Comparison of ENCODE assay signal across 18 cellular contexts in genomic region chr16:89341274-89341673, GRCh38.
DNase-seq lines count a peak whose midpoint lies in the region; ATAC-seq and TF ChIP-seq lines count a peak whose summit lies in the region.
"Had no signal": no experiment of that assay in that cellular context is flagged by ENCODE, and none has a peak within 500 bp of the region (broad histone marks: within the 10 kb centered on the region; RNA-seq: fewer than 3 reads in every experiment).

No MANE protein-coding gene starts in this region.

- H3K4me3 ChIP-seq in RWPE2 (ENCODE audit: severe bottlenecking) (no peak overlapping the region), endodermal cell (ENCODE audit: low read length) (no peak overlapping the region), smooth muscle cell (no peak overlapping the region)
- H3K4me3 ChIP-seq: lung, stomach, uterus had no signal

- peak overlapping the region; percentile 81 for H3K27ac Mint-ChIP-seq in activated T-cell treated with anti-CD3 and anti-CD28 coated beads, Interleukin-2, amount 50 U/mL, for 24 hours
- peak overlapping the region; percentile 28 for H3K27ac Mint-ChIP-seq in endodermal cell

- H3K27me3 ChIP-seq in RWPE2 (ENCODE audit: insufficient read depth, poor library complexity, severe bottlenecking) (no peaks in the 10 kb centered on the region), endodermal cell (ENCODE audit: control insufficient read depth, insufficient read depth, low read length, poor library complexity, severe bottlenecking) (no peaks in the 10 kb centered on the region), smooth muscle cell (ENCODE audit: low read depth) (no peaks in the 10 kb centered on the region)
- H3K27me3 ChIP-seq: foreskin keratinocyte, stomach, uterus had no signal

- peaks cover 24% of the 10 kb centered on the region for H3K36me3 ChIP-seq in RWPE2 (ENCODE audit: low read depth)
- peaks cover 11% of the 10 kb centered on the region for H3K36me3 ChIP-seq in endodermal cell (ENCODE audit: control insufficient read depth, insufficient read depth, low read length)
- no peaks in the 10 kb centered on the region for H3K36me3 ChIP-seq in smooth muscle cell (ENCODE audit: low read depth)
- H3K36me3 ChIP-seq: stomach, uterus had no signal

- H3K27ac ChIP-seq in RWPE2 (ENCODE audit: poor library complexity, severe bottlenecking) (peak overlapping the region; percentile 3), endodermal cell (ENCODE audit: low read depth, low read length) (no peak overlapping the region), smooth muscle cell (ENCODE audit: low read depth) (peak overlapping the region; percentile 5)
- H3K27ac ChIP-seq: foreskin keratinocyte, stomach, uterus had no signal

- H3K79me2 ChIP-seq in smooth muscle cell (ENCODE audit: low read depth): peaks cover 100% of the 10 kb centered on the region

- H3K9me3 ChIP-seq in RWPE2 (ENCODE audit: severe bottlenecking): no peaks in the 10 kb centered on the region
- no peaks in the 10 kb centered on the region for H3K9me3 ChIP-seq in endodermal cell (ENCODE audit: control insufficient read depth, low read length)
- no peaks in the 10 kb centered on the region for H3K9me3 ChIP-seq in smooth muscle cell (replicated peaks; ENCODE audit: low read depth)
- H3K9me3 ChIP-seq: stomach, uterus had no signal

- H3K9ac ChIP-seq in endodermal cell (ENCODE audit: extremely low read depth, low read length, poor library complexity, severe bottlenecking): no peak overlapping the region
- H3K9ac ChIP-seq in smooth muscle cell (ENCODE audit: low read depth): no peak overlapping the region

- no peak overlapping the region for H3K4me3 Mint-ChIP-seq in activated T-cell treated with anti-CD3 and anti-CD28 coated beads, Interleukin-2, amount 50 U/mL, for 24 hours
- H3K4me3 Mint-ChIP-seq in endodermal cell: no peak overlapping the region

- no peak for TF ChIP-seq CTCF in RWPE2 (IDR thresholded peaks at IDR 0.05; ENCODE audit: poor library complexity, severe bottlenecking)
- TF ChIP-seq CTCF in endodermal cell (conservative IDR thresholded peaks at IDR 0.05): no peak
- TF ChIP-seq CTCF in smooth muscle cell (IDR thresholded peaks at IDR 0.05; ENCODE audit: borderline replicate concordance, insufficient read depth, poor library complexity, severe bottlenecking): no peak

- H4K20me1 ChIP-seq in smooth muscle cell (ENCODE audit: low read depth): peaks cover 100% of the 10 kb centered on the region

- no peaks in the 10 kb centered on the region for H3K27me3 Mint-ChIP-seq in activated T-cell treated with anti-CD3 and anti-CD28 coated beads, Interleukin-2, amount 50 U/mL, for 24 hours
- H3K27me3 Mint-ChIP-seq in endodermal cell (ENCODE audit: insufficient read depth): no peaks in the 10 kb centered on the region
- H3K27me3 Mint-ChIP-seq: naive B cell had no signal

- WGBS in endodermal cell (ENCODE audit: insufficient coverage in 1 of 2, insufficient read length in 1 of 2), 2 experiments: 85 to 97% methylated on average over 3 to 7 of the region's 7 CpGs
- WGBS in smooth muscle cell (ENCODE audit: low lambda C conversion rate): 76% methylated on average over 7 of the region's 7 CpGs

- no peak for DNase-seq in activated T-cell treated with anti-CD3 and anti-CD28 coated beads, Interleukin-2, amount 50 U/mL, for 24 hours
- DNase-seq in activated T-cell treated with anti-CD3 and anti-CD28 coated beads, Interleukin-2, amount 50 U/mL, for 1 hour: no peak
- peak; percentile 11 for DNase-seq in RWPE2 (ENCODE audit: low spot score)
- no peak for DNase-seq in endodermal cell
- no peak for DNase-seq in smooth muscle cell (lab: John Stamatoyannopoulos, UW; ENCODE audit: unreplicated experiment)
- no peak for DNase-seq in DMS79 treated with DMSO at 0.1 percent for 48 hours (lab: John Stamatoyannopoulos, UW)
- DNase-seq: Calu3; central memory CD4-positive, alpha-beta T cell; foreskin keratinocyte; GF-D8; naive B cell; NCI-H1092; stimulated activated CD4-positive, alpha-beta T cell treated with anti-CD3 and anti-CD28 coated beads, Interleukin-15, amount 100 ng/mL, for 24 hours; stomach; uterus had no signal

- H3K4me2 ChIP-seq in smooth muscle cell: no peak overlapping the region

- peaks cover 81% of the 10 kb centered on the region for H3K4me1 Mint-ChIP-seq in activated T-cell treated with anti-CD3 and anti-CD28 coated beads, Interleukin-2, amount 50 U/mL, for 24 hours (ENCODE audit: low read depth)
- H3K4me1 Mint-ChIP-seq in endodermal cell: peaks cover 26% of the 10 kb centered on the region

- H3K9me3 Mint-ChIP-seq in activated T-cell treated with anti-CD3 and anti-CD28 coated beads, Interleukin-2, amount 50 U/mL, for 24 hours: no peaks in the 10 kb centered on the region
- no peaks in the 10 kb centered on the region for H3K9me3 Mint-ChIP-seq in endodermal cell
- H3K9me3 Mint-ChIP-seq: naive B cell had no signal

- peaks cover 10% of the 10 kb centered on the region for H3F3A ChIP-seq in smooth muscle cell (ENCODE audit: low read depth)

- H3K4me1 ChIP-seq in RWPE2 (ENCODE audit: insufficient read depth, poor library complexity, severe bottlenecking): peaks cover 41% of the 10 kb centered on the region
- peaks cover 3% of the 10 kb centered on the region for H3K4me1 ChIP-seq in endodermal cell (ENCODE audit: control insufficient read depth, insufficient read depth, low read length)
- H3K4me1 ChIP-seq in smooth muscle cell (ENCODE audit: low read depth): peaks cover 18% of the 10 kb centered on the region

- H2AFZ ChIP-seq in smooth muscle cell (ENCODE audit: low read depth): no peak overlapping the region

- no peak for ATAC-seq in RWPE2 (ENCODE audit: low read depth)
- ATAC-seq in HG03457 (IDR thresholded peaks at IDR 0.05; ENCODE audit: unreplicated experiment): no peak
- ATAC-seq in GM18520 (IDR thresholded peaks at IDR 0.05; ENCODE audit: unreplicated experiment): no peak
- ATAC-seq: foreskin keratinocyte had no signal

- peaks cover 51% of the 10 kb centered on the region for H3K36me3 Mint-ChIP-seq in activated T-cell treated with anti-CD3 and anti-CD28 coated beads, Interleukin-2, amount 50 U/mL, for 24 hours (ENCODE audit: low read depth)
- H3K36me3 Mint-ChIP-seq in endodermal cell (ENCODE audit: low read depth): peaks cover 11% of the 10 kb centered on the region
- H3K36me3 Mint-ChIP-seq: naive B cell had no signal
